ENCODE assay signal across 1 cellular context in the genomic region with DNA sequence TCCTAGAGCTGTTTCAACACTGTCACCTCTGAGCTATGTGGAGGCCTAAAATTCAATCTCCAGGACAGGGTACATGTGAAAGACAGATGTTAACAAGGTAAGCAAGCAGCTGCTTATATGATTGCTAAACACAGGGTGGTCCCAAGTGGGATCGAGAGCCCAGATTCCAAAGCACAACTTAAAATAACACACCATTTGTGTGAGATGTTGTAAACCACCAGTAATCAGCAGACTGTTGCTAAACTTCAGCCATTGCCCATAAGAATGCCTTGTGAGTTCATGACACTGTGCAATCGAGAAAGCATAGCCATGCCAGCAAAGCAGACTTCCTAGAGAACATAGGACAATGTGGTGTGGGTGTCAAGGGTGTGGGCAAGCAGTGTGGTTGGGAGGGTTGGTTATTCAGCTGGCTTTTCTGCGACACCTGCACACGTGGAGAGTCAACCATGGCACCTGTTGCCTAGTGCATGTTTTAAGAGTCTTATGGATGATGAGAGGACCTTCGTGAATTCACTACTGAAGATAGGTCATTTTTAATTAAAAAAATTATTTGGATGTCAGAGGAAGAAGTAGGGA.
TF ChIP-seq lines count a peak whose summit lies in the region.

No MANE protein-coding gene starts in this region.

TF ChIP-seq in GM23338, 12 proteins besides CTCF, POLR2A, EP300 and RAD21 (continued from another document):
- TF ChIP-seq, protein P1, sequence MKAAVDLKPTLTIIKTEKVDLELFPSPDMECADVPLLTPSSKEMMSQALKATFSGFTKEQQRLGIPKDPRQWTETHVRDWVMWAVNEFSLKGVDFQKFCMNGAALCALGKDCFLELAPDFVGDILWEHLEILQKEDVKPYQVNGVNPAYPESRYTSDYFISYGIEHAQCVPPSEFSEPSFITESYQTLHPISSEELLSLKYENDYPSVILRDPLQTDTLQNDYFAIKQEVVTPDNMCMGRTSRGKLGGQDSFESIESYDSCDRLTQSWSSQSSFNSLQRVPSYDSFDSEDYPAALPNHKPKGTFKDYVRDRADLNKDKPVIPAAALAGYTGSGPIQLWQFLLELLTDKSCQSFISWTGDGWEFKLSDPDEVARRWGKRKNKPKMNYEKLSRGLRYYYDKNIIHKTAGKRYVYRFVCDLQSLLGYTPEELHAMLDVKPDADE (IDR thresholded peaks at IDR 0.05): no peak
TF ChIP-seq in GM23338: peak in this region for 0.
